Comparison of ENCODE assay signal across 18 cellular contexts in the genomic region with DNA sequence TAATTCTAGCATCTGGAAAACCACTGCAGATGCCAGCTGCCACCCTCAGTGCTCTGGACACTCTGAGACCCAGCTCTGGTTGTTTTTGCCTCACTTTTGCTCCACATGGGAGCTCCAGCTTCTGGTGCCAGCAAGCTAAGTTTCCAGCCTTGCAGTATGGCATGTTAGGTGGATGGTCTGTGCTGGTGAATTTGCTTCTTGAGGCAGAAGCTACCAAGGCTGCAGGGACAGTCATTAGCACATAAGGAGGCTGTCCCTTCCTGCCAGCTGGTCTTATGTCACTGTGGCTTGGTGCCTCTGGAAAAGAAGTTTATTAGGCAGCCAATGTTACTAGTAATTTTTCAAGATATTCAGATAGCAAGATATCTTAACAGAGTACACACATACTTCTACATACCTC.
A peak's percentile ranks its signal among the peaks of the same experiment; 100 is the strongest.
DNase-seq lines count a peak whose midpoint lies in the region; ATAC-seq, FAIRE-seq and TF ChIP-seq lines count a peak whose summit lies in the region.
"Had no signal": no experiment of that assay in that cellular context is flagged by ENCODE, and none has a peak within 500 bp of the region (broad histone marks: within the 10 kb centered on the region; RNA-seq: fewer than 3 reads in every experiment).

No MANE protein-coding gene starts in this region.

- no peak for TF ChIP-seq CTCF in HepG2 (CRISPR knock-in tag; IDR thresholded peaks at IDR 0.05)
- no peak for TF ChIP-seq CTCF in upper lobe of left lung (IDR thresholded peaks at IDR 0.05)

- in situ Hi-C loops in HepG2 (cut with HindIII; ENCODE audit: extremely low pct_ligation_motif_present, low pct_unique_long_range_greater_than_20kb) = no loop called here

- FAIRE-seq in HepG2 (lab: Jason Lieb, UNC) = no peak
- no peak for FAIRE-seq in H54 (lab: Jason Lieb, UNC)

- TF ChIP-seq POLR2A in HepG2 (IDR thresholded peaks at IDR 0.05; ENCODE audit: insufficient read depth in 1 of 2, low read depth in 2 of 2, low read length in 2 of 2) (no peak), upper lobe of left lung (IDR thresholded peaks at IDR 0.05) (no peak), H54 (IDR thresholded peaks at IDR 0.05; ENCODE audit: low read depth, low read length) (no peak)

- H2AFZ ChIP-seq in HepG2 (ENCODE audit: low read length) = no peak overlapping the region

- intact Hi-C loops in HepG2 (cut with micrococcal nuclease; ENCODE audit: unreplicated experiment) = no loop called here

- no peaks in the 10 kb centered on the region for H3K4me1 ChIP-seq in HepG2 (ENCODE audit: insufficient read depth, low read length)
- H3K4me1 ChIP-seq in upper lobe of left lung = no peaks in the 10 kb centered on the region

- DNase-seq in DMS53 (lab: John Stamatoyannopoulos, UW) (peak; percentile 12), DMS53 treated with DMSO at 0.1 percent for 48 hours (lab: John Stamatoyannopoulos, UW; ENCODE audit: unreplicated experiment) (no peak), fibroblast of peridontal ligament (ENCODE audit: extremely low read depth) (peak; percentile 7), HepG2 (ENCODE audit: low spot score) (no peak), upper lobe of left lung (no peak), H54 (ENCODE audit: insufficient read length, low spot score) (no peak), HUDEP-2 (lab: John Stamatoyannopoulos, UW; ENCODE audit: unreplicated experiment in 76 of 76) (no peak)
- DNase-seq: 8988T, DMS79 treated with DMSO at 0.1 percent for 48 hours, GOT3, MV-4-11, NCI-H1417 treated with DMSO at 0.1 percent for 48 hours, NCI-H2029 treated with DMSO at 0.1 percent for 48 hours, NCI-H510A treated with DMSO at 0.1 percent for 48 hours, OCI-M1, SJCRH30 had no signal

- CTCF ChIA-PET in HepG2 (lab: Yijun Ruan, JAX; ENCODE audit: low intra/inter-chr PET ratio, low total read pairs) = no interaction called here

- no peaks in the 10 kb centered on the region for H3K9me3 ChIP-seq in HepG2 (ENCODE audit: low read length)
- no peaks in the 10 kb centered on the region for H3K9me3 ChIP-seq in upper lobe of left lung
- H3K9me3 ChIP-seq: SJCRH30 had no signal

- H3K36me3 ChIP-seq in HepG2 (replicated peaks in 1 of 2; ENCODE audit: control insufficient read depth in 1 of 2, insufficient read depth in 2 of 2, low read length in 2 of 2) (no peaks in the 10 kb centered on the region), upper lobe of left lung (no peaks in the 10 kb centered on the region)
- H3K36me3 ChIP-seq: SJCRH30 had no signal

- H3K27me3 ChIP-seq in HepG2 (ENCODE audit: control insufficient read depth in 1 of 2, insufficient read depth in 2 of 2, low read length in 2 of 2) (no peaks in the 10 kb centered on the region), upper lobe of left lung (no peaks in the 10 kb centered on the region)
- H3K27me3 ChIP-seq: SJCRH30 had no signal

- H3K9ac ChIP-seq in HepG2 (ENCODE audit: insufficient read depth, low read depth, low read length) = no peak overlapping the region

- TF ChIP-seq RAD21 in HepG2 (CRISPR knock-in tag; IDR thresholded peaks at IDR 0.05) = no peak

- no peak overlapping the region for H3K4me2 ChIP-seq in HepG2 (ENCODE audit: low read depth, low read length)

- no peaks in the 10 kb centered on the region for H3K79me2 ChIP-seq in HepG2 (ENCODE audit: insufficient read depth, low read length)

- peak; percentile 59 for ATAC-seq in SK-N-SH treated with all-trans-retinoic acid at 6 μM for 48 hours
- ATAC-seq in HepG2 = no peak
- no peak for ATAC-seq in upper lobe of left lung (ENCODE audit: low FRiP score in 2 of 2)

- BruUV-seq in HepG2 (replicated peaks; lab: Mats Ljungman, UMichigan) = no TSS peak

- H4K20me1 ChIP-seq in HepG2 (ENCODE audit: insufficient read depth, low read length) = no peaks in the 10 kb centered on the region

- H3K4me3 ChIP-seq in HepG2 (replicated peaks in 1 of 3; ENCODE audit: insufficient read depth in 1 of 3, low read depth in 2 of 3, low read length in 3 of 3) (no peak overlapping the region), upper lobe of left lung (no peak overlapping the region)
- H3K4me3 ChIP-seq: SJCRH30 had no signal

- no peak overlapping the region for H3K27ac ChIP-seq in HepG2 (ENCODE audit: extremely low read length, insufficient read depth, low read length)
- H3K27ac ChIP-seq in upper lobe of left lung = no peak overlapping the region
- H3K27ac ChIP-seq: RWPE1, SJCRH30 had no signal

- no peak for TF ChIP-seq EP300 in HepG2 (IDR thresholded peaks at IDR 0.05; ENCODE audit: low read depth in 2 of 2, low read length in 2 of 2)
- TF ChIP-seq EP300 in HepG2 (CRISPR knock-in tag; IDR thresholded peaks at IDR 0.05; ENCODE audit: borderline replicate concordance) = no peak
- no peak for TF ChIP-seq EP300 in upper lobe of left lung (IDR thresholded peaks at IDR 0.05)

- POLR2A ChIA-PET in HepG2 (lab: Yijun Ruan, JAX) = no interaction called here

TF ChIP-seq in SK-N-SH treated with all-trans-retinoic acid at 6 μM for 48 hours, 23 proteins besides CTCF, POLR2A, EP300 and RAD21 (continues in another document):
- TF ChIP-seq TOX (CRISPR knock-in tag; IDR thresholded peaks at IDR 0.05; ENCODE audit: borderline replicate concordance) (no peak), ISL1 (CRISPR knock-in tag; IDR thresholded peaks at IDR 0.05) (no peak), OSR1 (CRISPR knock-in tag; IDR thresholded peaks at IDR 0.05) (no peak), PPARA (CRISPR knock-in tag; IDR thresholded peaks at IDR 0.05; ENCODE audit: borderline replicate concordance) (no peak), GLIS3 (CRISPR knock-in tag; IDR thresholded peaks at IDR 0.05) (no peak), ZFP30 (CRISPR knock-in tag; IDR thresholded peaks at IDR 0.05) (no peak), ZNF70 (CRISPR knock-in tag; IDR thresholded peaks at IDR 0.05) (no peak), ESRRG (CRISPR knock-in tag; IDR thresholded peaks at IDR 0.05) (no peak), ZNF8 (CRISPR knock-in tag; IDR thresholded peaks at IDR 0.05) (no peak), ZNF565 (CRISPR knock-in tag; conservative IDR thresholded peaks at IDR 0.05; ENCODE audit: low read depth) (no peak)
- TF ChIP-seq, protein P1, sequence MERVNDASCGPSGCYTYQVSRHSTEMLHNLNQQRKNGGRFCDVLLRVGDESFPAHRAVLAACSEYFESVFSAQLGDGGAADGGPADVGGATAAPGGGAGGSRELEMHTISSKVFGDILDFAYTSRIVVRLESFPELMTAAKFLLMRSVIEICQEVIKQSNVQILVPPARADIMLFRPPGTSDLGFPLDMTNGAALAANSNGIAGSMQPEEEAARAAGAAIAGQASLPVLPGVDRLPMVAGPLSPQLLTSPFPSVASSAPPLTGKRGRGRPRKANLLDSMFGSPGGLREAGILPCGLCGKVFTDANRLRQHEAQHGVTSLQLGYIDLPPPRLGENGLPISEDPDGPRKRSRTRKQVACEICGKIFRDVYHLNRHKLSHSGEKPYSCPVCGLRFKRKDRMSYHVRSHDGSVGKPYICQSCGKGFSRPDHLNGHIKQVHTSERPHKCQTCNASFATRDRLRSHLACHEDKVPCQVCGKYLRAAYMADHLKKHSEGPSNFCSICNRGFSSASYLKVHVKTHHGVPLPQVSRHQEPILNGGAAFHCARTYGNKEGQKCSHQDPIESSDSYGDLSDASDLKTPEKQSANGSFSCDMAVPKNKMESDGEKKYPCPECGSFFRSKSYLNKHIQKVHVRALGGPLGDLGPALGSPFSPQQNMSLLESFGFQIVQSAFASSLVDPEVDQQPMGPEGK (CRISPR knock-in tag; IDR thresholded peaks at IDR 0.05; ENCODE audit: borderline replicate concordance) = no peak

TF ChIP-seq in HepG2, 621 proteins besides CTCF, POLR2A, EP300 and RAD21:
- TF ChIP-seq, protein P2, sequence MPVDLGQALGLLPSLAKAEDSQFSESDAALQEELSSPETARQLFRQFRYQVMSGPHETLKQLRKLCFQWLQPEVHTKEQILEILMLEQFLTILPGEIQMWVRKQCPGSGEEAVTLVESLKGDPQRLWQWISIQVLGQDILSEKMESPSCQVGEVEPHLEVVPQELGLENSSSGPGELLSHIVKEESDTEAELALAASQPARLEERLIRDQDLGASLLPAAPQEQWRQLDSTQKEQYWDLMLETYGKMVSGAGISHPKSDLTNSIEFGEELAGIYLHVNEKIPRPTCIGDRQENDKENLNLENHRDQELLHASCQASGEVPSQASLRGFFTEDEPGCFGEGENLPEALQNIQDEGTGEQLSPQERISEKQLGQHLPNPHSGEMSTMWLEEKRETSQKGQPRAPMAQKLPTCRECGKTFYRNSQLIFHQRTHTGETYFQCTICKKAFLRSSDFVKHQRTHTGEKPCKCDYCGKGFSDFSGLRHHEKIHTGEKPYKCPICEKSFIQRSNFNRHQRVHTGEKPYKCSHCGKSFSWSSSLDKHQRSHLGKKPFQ (CRISPR knock-in tag; IDR thresholded peaks at IDR 0.05; ENCODE audit: insufficient replicate concordance) = no peak
TF ChIP-seq in HepG2: peak in this region for 0.

Comparison
In these comparisons a context has a peak if more than half of its experiments do, and no peak if none do; other contexts are left out.
1. DNase-seq: peak in DMS53 (single experiment) and fibroblast of peridontal ligament (single experiment); none in DMS53 treated with DMSO at 0.1 percent for 48 hours (single experiment), HepG2 (single experiment), upper lobe of left lung (0 of 2), H54 (single experiment) and HUDEP-2 (0 of 76).